In genomic region chr10:108130575-108130974, GRCh38 we compare ENCODE assay signal across 24 cellular contexts.
"Had no signal": no experiment of that assay in that cellular context is flagged by ENCODE, and none has a peak within 500 bp of the region (broad histone marks: within the 10 kb centered on the region; RNA-seq: fewer than 3 reads in every experiment).

No MANE protein-coding gene starts in this region.

- H3K4me3 Mint-ChIP-seq: memory B cell; naive thymus-derived CD4-positive, alpha-beta T cell had no signal

- H3K4me1 Mint-ChIP-seq: memory B cell; naive thymus-derived CD4-positive, alpha-beta T cell had no signal

- H3K4me1 ChIP-seq: esophagus muscularis mucosa, foreskin keratinocyte, left lung, lower lobe of right lung had no signal

- DNase-seq: dermis blood vessel endothelial cell; dorsolateral prefrontal cortex; effector CD4-positive, alpha-beta T cell; effector memory CD4-positive, alpha-beta T cell; foreskin keratinocyte; glutamatergic neuron; head of caudate nucleus; heart right ventricle; hippocampal formation; left cardiac atrium; left lung; left ventricle myocardium superior; lower lobe of right lung; mesendoderm; midbrain; naive thymus-derived CD4-positive, alpha-beta T cell had no signal

- ATAC-seq: foreskin keratinocyte; heart right ventricle; left cardiac atrium; left lung; left ventricle myocardium superior; lower lobe of right lung; naive thymus-derived CD4-positive, alpha-beta T cell had no signal

- H3K9me3 ChIP-seq: esophagus muscularis mucosa, heart right ventricle, left lung, lower lobe of right lung had no signal

- H3K27ac ChIP-seq: coronary artery, dorsolateral prefrontal cortex, esophagus muscularis mucosa, foreskin keratinocyte, heart right ventricle, left lung, lower lobe of right lung had no signal

- H3K27me3 Mint-ChIP-seq: memory B cell; naive thymus-derived CD4-positive, alpha-beta T cell had no signal

- H3K36me3 ChIP-seq: esophagus muscularis mucosa, heart right ventricle, left lung, lower lobe of right lung had no signal

- H3K36me3 Mint-ChIP-seq: memory B cell; naive thymus-derived CD4-positive, alpha-beta T cell had no signal

- H3K27me3 ChIP-seq: esophagus muscularis mucosa, foreskin keratinocyte, heart right ventricle, left lung had no signal

- FAIRE-seq: colon, endothelial cell of umbilical vein, frontal cortex, islet of Langerhans, keratinocyte had no signal

- H3K4me3 ChIP-seq: coronary artery, dorsolateral prefrontal cortex, esophagus muscularis mucosa, heart right ventricle, left lung, lower lobe of right lung had no signal

- H3K27ac Mint-ChIP-seq: memory B cell; naive thymus-derived CD4-positive, alpha-beta T cell had no signal
